In the genomic region with DNA sequence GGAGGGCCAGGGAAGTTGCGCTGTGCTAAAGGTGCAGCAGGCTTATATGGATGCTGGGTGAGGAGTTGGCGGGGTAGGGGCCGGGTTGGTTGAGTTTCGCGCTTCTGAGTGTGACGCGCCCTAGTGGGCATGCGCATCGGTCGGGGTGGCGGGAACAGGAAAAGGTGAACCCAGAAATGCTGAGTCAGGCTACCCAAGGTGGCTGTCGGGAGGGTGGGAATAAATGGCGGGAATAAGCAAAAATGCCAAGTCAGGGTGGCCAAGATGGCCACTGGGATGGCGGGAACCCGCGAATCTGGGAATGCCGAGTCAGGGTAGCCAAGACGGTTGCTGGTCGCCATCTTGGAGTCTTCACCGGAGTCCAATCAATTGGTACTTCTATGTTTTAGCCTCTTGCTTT, we compare ENCODE assay signal across 23 cellular contexts.
DNase-seq lines count a peak whose midpoint lies in the region; ATAC-seq, FAIRE-seq and TF ChIP-seq lines count a peak whose summit lies in the region.
"Had no signal": no experiment of that assay in that cellular context is flagged by ENCODE, and none has a peak within 500 bp of the region (broad histone marks: within the 10 kb centered on the region; RNA-seq: fewer than 3 reads in every experiment).

No MANE protein-coding gene starts in this region.

- H3K4me3 ChIP-seq in IMR-90 (ENCODE audit: insufficient read depth, low read depth, low read length) (no peak overlapping the region), kidney (ENCODE audit: low read length in 2 of 2) (no peak overlapping the region)
- H3K4me3 ChIP-seq: BLaER1 treated with 17β-estradiol and CSF1 and Interleukin-3, amounts not matched to agents 10 nM and 100 nM; GM23248 had no signal

- POLR2A ChIA-PET in IMR-90 (lab: Charles Lee; ENCODE audit: unreplicated experiment): no interaction called here

- TF ChIP-seq CTCF in IMR-90 (conservative IDR thresholded peaks at IDR 0.05; ENCODE audit: low read depth, low read length) (no peak), kidney (IDR thresholded peaks at IDR 0.05; ENCODE audit: borderline replicate concordance, extremely low read depth, insufficient read depth) (no peak)

- no peak overlapping the region for H3K14ac ChIP-seq in IMR-90 (replicated peaks; ENCODE audit: low read depth, low read length)

- no peaks in the 10 kb centered on the region for H3K4me1 ChIP-seq in IMR-90 (ENCODE audit: control insufficient read depth, insufficient read depth, low read length)
- H3K4me1 ChIP-seq in kidney (ENCODE audit: control insufficient read depth in 1 of 2, insufficient read depth in 1 of 2, low read depth in 1 of 2, low read length in 2 of 2): no peaks in the 10 kb centered on the region
- H3K4me1 ChIP-seq: BE2C; BLaER1 treated with 17β-estradiol and CSF1 and Interleukin-3, amounts not matched to agents 10 nM and 100 nM had no signal

- no peaks in the 10 kb centered on the region for H4K20me1 ChIP-seq in IMR-90 (ENCODE audit: insufficient read depth, low read length)
- H4K20me1 ChIP-seq: BLaER1 treated with 17β-estradiol and CSF1 and Interleukin-3, amounts not matched to agents 10 nM and 100 nM had no signal

- H3K27ac ChIP-seq in IMR-90 (ENCODE audit: insufficient read depth, low read length): no peak overlapping the region
- no peak overlapping the region for H3K27ac ChIP-seq in kidney (ENCODE audit: low read depth in 2 of 2, low read length in 2 of 2)
- H3K27ac ChIP-seq: 22Rv1; BLaER1 treated with 17β-estradiol and CSF1 and Interleukin-3, amounts not matched to agents 10 nM and 100 nM; GM23248 had no signal

- 84% methylated on average over 8 of the region's 20 CpGs; no CpG with 5 or more reads in 1 of the 2 experiments for WGBS in IMR-90 (ENCODE audit: extremely low coverage in 2 of 2, insufficient read length in 1 of 2), 2 experiments

- H2AK5ac ChIP-seq in IMR-90 (ENCODE audit: low read depth, low read length): no peak overlapping the region

- no peak overlapping the region for H3K56ac ChIP-seq in IMR-90 (ENCODE audit: extremely low read depth, insufficient read depth, low read length)

- intact Hi-C loops in IMR-90 (cut with micrococcal nuclease): no loop called here
- intact Hi-C loops in kidney (cut with DNase I): no loop called here

- no peak overlapping the region for H3K23ac ChIP-seq in IMR-90 (ENCODE audit: low read depth, low read length)

- H3K9ac ChIP-seq in IMR-90 (ENCODE audit: low read depth, low read length): no peak overlapping the region
- H3K9ac ChIP-seq in kidney (ENCODE audit: low read length in 2 of 2): no peak overlapping the region
- H3K9ac ChIP-seq: BLaER1 treated with 17β-estradiol and CSF1 and Interleukin-3, amounts not matched to agents 10 nM and 100 nM; GM23248 had no signal

- no peak overlapping the region for H3K4ac ChIP-seq in IMR-90 (ENCODE audit: low read depth, low read length)

- no peak overlapping the region for H2BK15ac ChIP-seq in IMR-90 (ENCODE audit: low read depth, low read length)

- H3K9me3 ChIP-seq in IMR-90 (ENCODE audit: control insufficient read depth, insufficient read depth, low read length) (peaks cover 13% of the 10 kb centered on the region; the same call in 1 of the 2 replicates), kidney (ENCODE audit: control insufficient read depth in 1 of 2, low read length in 2 of 2) (no peaks in the 10 kb centered on the region)
- H3K9me3 ChIP-seq: BE2C had no signal

- H2AFZ ChIP-seq in IMR-90 (replicated peaks; ENCODE audit: low read length, poor library complexity): no peak overlapping the region
- H2AFZ ChIP-seq: GM23248 had no signal

- ATAC-seq in IMR-90 (ENCODE audit: low read depth): no peak
- no peak for ATAC-seq in HG02623 (IDR thresholded peaks at IDR 0.05; ENCODE audit: unreplicated experiment)
- ATAC-seq: HCT116 had no signal

- no peak overlapping the region for H3K18ac ChIP-seq in IMR-90 (ENCODE audit: low read depth, low read length)

- dilution Hi-C loops in IMR-90 (cut with HindIII; ENCODE audit: low sequenced_read_pairs, unreplicated experiment): no loop called here

- no peak overlapping the region for H2BK20ac ChIP-seq in IMR-90 (ENCODE audit: low read depth, low read length)

- no peaks in the 10 kb centered on the region for H3K9me1 ChIP-seq in IMR-90 (ENCODE audit: insufficient read depth, low read length)

- H2BK120ac ChIP-seq in IMR-90 (ENCODE audit: low read depth, low read length): no peak overlapping the region

- TF ChIP-seq RAD21 in IMR-90 (IDR thresholded peaks at IDR 0.05; ENCODE audit: low read length): no peak

- H2AK9ac ChIP-seq in IMR-90 (replicated peaks; ENCODE audit: low read depth, low read length, poor library complexity): no peak overlapping the region

- no TSS peak for BruUV-seq in IMR-90 (replicated peaks; lab: Mats Ljungman, UMichigan)

- FAIRE-seq in kidney (lab: Jason Lieb, UNC): no peak
- FAIRE-seq: A204.1, D721Med, G401.6, GM12892 had no signal

- H3K4me2 ChIP-seq in IMR-90 (ENCODE audit: low read depth, low read length): no peak overlapping the region
- H3K4me2 ChIP-seq: BLaER1 treated with 17β-estradiol and CSF1 and Interleukin-3, amounts not matched to agents 10 nM and 100 nM had no signal

- H4K5ac ChIP-seq in IMR-90 (ENCODE audit: low read depth, low read length): no peak overlapping the region

- no peak overlapping the region for H4K8ac ChIP-seq in IMR-90 (ENCODE audit: low read depth in 2 of 2, low read length in 2 of 2)

- peak; percentile 38 for DNase-seq in NCI-H146 (lab: John Stamatoyannopoulos, UW)
- no peak for DNase-seq in NCI-H146 treated with DMSO at 0.1 percent for 48 hours (lab: John Stamatoyannopoulos, UW; ENCODE audit: unreplicated experiment)
- DNase-seq in IMR-90: no peak
- DNase-seq in kidney: peak; percentile 49
- no peak for DNase-seq in NOMO-1 (lab: John Stamatoyannopoulos, UW; ENCODE audit: unreplicated experiment in 2 of 2)
- DNase-seq: ACHN; AML-193; BE2C; CD4-positive, alpha-beta T cell; CD8-positive, alpha-beta memory T cell; DMS 273 treated with DMSO at 0.1 percent for 48 hours; DMS53; DMS79 treated with DMSO at 0.1 percent for 48 hours; GM23248; H9 had no signal

- in situ Hi-C loops in IMR-90 (cut with MboI; ENCODE audit: low sequenced_read_pairs): no loop called here

- TF ChIP-seq POLR2A in IMR-90 (IDR thresholded peaks at IDR 0.05; ENCODE audit: low read depth, low read length): no peak

- H3K36me3 ChIP-seq in IMR-90 (ENCODE audit: control insufficient read depth, insufficient read depth, low read length) (no peaks in the 10 kb centered on the region), kidney (ENCODE audit: control insufficient read depth in 1 of 2, insufficient read depth in 2 of 2, low read length in 2 of 2) (no peaks in the 10 kb centered on the region)
- H3K36me3 ChIP-seq: BE2C; BLaER1 treated with 17β-estradiol and CSF1 and Interleukin-3, amounts not matched to agents 10 nM and 100 nM had no signal

- CTCF ChIA-PET in IMR-90 (lab: Yijun Ruan, JAX): no interaction called here

- H3K27me3 ChIP-seq in IMR-90 (ENCODE audit: control insufficient read depth, insufficient read depth, low read length): no peaks in the 10 kb centered on the region
- H3K27me3 ChIP-seq: BE2C; BLaER1 treated with 17β-estradiol and CSF1 and Interleukin-3, amounts not matched to agents 10 nM and 100 nM had no signal

- H2BK5ac ChIP-seq in IMR-90 (ENCODE audit: low read depth, low read length, poor library complexity, severe bottlenecking): no peak overlapping the region

- H3K79me1 ChIP-seq in IMR-90 (ENCODE audit: low read depth in 1 of 2, low read length in 2 of 2): no peaks in the 10 kb centered on the region

- no peak overlapping the region for H4K91ac ChIP-seq in IMR-90 (ENCODE audit: insufficient read depth, low read depth, low read length)

TF ChIP-seq in IMR-90, 13 proteins besides CTCF, POLR2A, EP300 and RAD21:
- TF ChIP-seq RFX5 (IDR thresholded peaks at IDR 0.05; ENCODE audit: low read depth, low read length): no peak
- TF ChIP-seq MAFK (IDR thresholded peaks at IDR 0.05; ENCODE audit: low read depth, low read length): peak; percentile 34; the same call in 1 of the 2 replicates

Comparison
In these comparisons a context has a peak if more than half of its experiments do, and no peak if none do; other contexts are left out.
1. DNase-seq: peak in NCI-H146 (single experiment) and kidney (single experiment); none in NCI-H146 treated with DMSO at 0.1 percent for 48 hours (single experiment), IMR-90 (single experiment) and NOMO-1 (0 of 2).